11 cellular contexts compared by ENCODE assay signal in the genomic region with DNA sequence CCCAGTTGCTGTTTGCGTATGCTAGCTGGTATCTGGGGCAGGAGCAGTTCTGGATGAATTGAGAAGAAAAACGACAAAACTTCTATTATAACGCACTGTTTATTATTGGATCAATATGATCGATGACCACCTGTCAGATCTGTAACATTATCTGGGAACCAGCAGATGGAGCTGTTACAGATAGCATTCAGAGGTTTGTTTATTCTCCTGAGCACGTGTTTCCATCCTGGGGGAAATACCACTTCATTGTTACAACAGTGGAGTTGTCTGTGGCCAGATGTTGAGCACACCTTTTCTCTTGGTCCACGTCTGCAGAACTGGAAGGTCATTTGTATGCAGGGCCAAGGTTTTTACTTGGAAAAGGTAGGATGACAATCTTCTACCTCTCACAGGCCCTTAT. TPM values are rescaled to one million over a fixed set of nuclear protein-coding genes. Genes with fewer than 3 reads are reported as not detected.
A peak's percentile ranks its signal among the peaks of the same experiment; 100 is the strongest.
DNase-seq lines count a peak whose midpoint lies in the region; ATAC-seq, FAIRE-seq and TF ChIP-seq lines count a peak whose summit lies in the region.
"Had no signal": no experiment of that assay in that cellular context is flagged by ENCODE, and none has a peak within 500 bp of the region (broad histone marks: within the 10 kb centered on the region; RNA-seq: fewer than 3 reads in every experiment).

No MANE protein-coding gene starts in this region.

- H3K4me1 ChIP-seq in Caco-2 (no peaks in the 10 kb centered on the region), HEK293 (ENCODE audit: control insufficient read depth, insufficient read depth, low read length) (no peaks in the 10 kb centered on the region), Panc1 (ENCODE audit: control insufficient read depth, insufficient read depth, low read length) (no peaks in the 10 kb centered on the region), keratinocyte (ENCODE audit: control insufficient read depth, extremely low read depth, insufficient read depth, low read length) (no peaks in the 10 kb centered on the region)

- H3K9me3 ChIP-seq in Caco-2 (no peaks in the 10 kb centered on the region), HEK293 (ENCODE audit: control insufficient read depth, insufficient read depth, low read depth, low read length) (no peaks in the 10 kb centered on the region), Panc1 (ENCODE audit: control insufficient read depth, insufficient read depth, low read depth, low read length) (no peaks in the 10 kb centered on the region), keratinocyte (ENCODE audit: control insufficient read depth, low read depth, low read length) (no peaks in the 10 kb centered on the region)
- H3K9me3 ChIP-seq: ovary had no signal

- no peak overlapping the region for H2AFZ ChIP-seq in keratinocyte (ENCODE audit: control insufficient read depth, low read length)

- no peaks in the 10 kb centered on the region for H3K9me1 ChIP-seq in keratinocyte (ENCODE audit: control insufficient read depth, extremely low read depth, insufficient read depth, low read length)

- POLR2A ChIA-PET in Caco-2 (lab: Charles Lee) = no interaction called here
- POLR2A ChIA-PET in HEK293 (lab: Yijun Ruan, JAX) = no interaction called here
- POLR2A ChIA-PET in Panc1 (lab: Charles Lee) = no interaction called here
- POLR2A ChIA-PET in activated CD4-positive, alpha-beta memory T cell treated with anti-CD3 and anti-CD28 coated beads, Interleukin-2, amount 10 ng/mL, durations not matched to agents 7 days and 5 days (lab: Charles Lee) = interaction anchor here (1.4 kb wide), 1 partner anchor 42 kb away, joined by 7 read pairs; no protein-coding TSS in a partner anchor

- H3K9me3 Mint-ChIP-seq in Caco-2 (ENCODE audit: unreplicated experiment) (no peaks in the 10 kb centered on the region), mesothelial cell of epicardium (no peaks in the 10 kb centered on the region)
- H3K9me3 Mint-ChIP-seq in activated CD4-positive, alpha-beta memory T cell treated with anti-CD3 and anti-CD28 coated beads, Interleukin-2, amount 10 ng/mL, durations not matched to agents 7 days and 5 days = no peaks in the 10 kb centered on the region

- dilution Hi-C loops in keratinocyte (cut with MboI; ENCODE audit: extremely low pct_ligation_motif_present, low sequenced_read_pairs) = no loop called here

- H3K4me3 ChIP-seq in Caco-2 (ENCODE audit: low read depth, low read length) = no peak overlapping the region
- H3K4me3 ChIP-seq in HEK293 (ENCODE audit: low read depth, low read length) = no peak overlapping the region
- H3K4me3 ChIP-seq in Panc1 (ENCODE audit: low read depth in 2 of 2, low read length in 2 of 2) = no peak overlapping the region
- no peak overlapping the region for H3K4me3 ChIP-seq in keratinocyte (ENCODE audit: control insufficient read depth in 2 of 3, extremely low read depth in 1 of 3, insufficient read depth in 2 of 3, low read depth in 1 of 3, low read length in 3 of 3)
- H3K4me3 ChIP-seq: ovary had no signal

- intact Hi-C loops in Caco-2 (cut with micrococcal nuclease; ENCODE audit: unreplicated experiment) = loop anchor here (1.0 to 2.0 kb wide), 2 partner anchors 42 to 85 kb away; no protein-coding TSS in a partner anchor
- intact Hi-C loops in Panc1 (cut with micrococcal nuclease; ENCODE audit: unreplicated experiment) = no loop called here

- peaks cover 4% of the 10 kb centered on the region; the same call in 1 of the 2 replicates for H3K27me3 ChIP-seq in Caco-2 (replicated peaks; ENCODE audit: control insufficient read depth, insufficient read depth, low read length)
- H3K27me3 ChIP-seq in Panc1 (ENCODE audit: control insufficient read depth, insufficient read depth, low read length) = peaks cover 2% of the 10 kb centered on the region
- H3K27me3 ChIP-seq in keratinocyte (ENCODE audit: control insufficient read depth, extremely low read depth, insufficient read depth, low read length) = peaks cover 13% of the 10 kb centered on the region
- H3K27me3 ChIP-seq: ovary had no signal

- H3K27ac ChIP-seq in HEK293 (ENCODE audit: extremely low read depth, low read depth, low read length) = no peak overlapping the region
- no peak overlapping the region for H3K27ac ChIP-seq in Panc1 (ENCODE audit: low read length)
- H3K27ac ChIP-seq in keratinocyte (ENCODE audit: control insufficient read depth, insufficient read depth, low read length) = no peak overlapping the region
- H3K27ac ChIP-seq: ovary had no signal

- H3K4me2 ChIP-seq in keratinocyte (ENCODE audit: control insufficient read depth, extremely low read depth, insufficient read depth, low read depth, low read length) = no peak overlapping the region

- H3K27ac Mint-ChIP-seq in Caco-2 (ENCODE audit: unreplicated experiment) = no peak overlapping the region
- H3K27ac Mint-ChIP-seq in activated CD4-positive, alpha-beta memory T cell treated with anti-CD3 and anti-CD28 coated beads, Interleukin-2, amount 10 ng/mL, durations not matched to agents 7 days and 5 days = no peak overlapping the region
- H3K27ac Mint-ChIP-seq in mesothelial cell of epicardium = no peak overlapping the region

- no peak overlapping the region for H3K4me3 Mint-ChIP-seq in Caco-2 (ENCODE audit: unreplicated experiment)
- H3K4me3 Mint-ChIP-seq in activated CD4-positive, alpha-beta memory T cell treated with anti-CD3 and anti-CD28 coated beads, Interleukin-2, amount 10 ng/mL, durations not matched to agents 7 days and 5 days = no peak overlapping the region
- no peak overlapping the region for H3K4me3 Mint-ChIP-seq in mesothelial cell of epicardium

- H4K20me1 ChIP-seq in keratinocyte (ENCODE audit: control insufficient read depth, extremely low read depth, insufficient read depth, low read length) = no peaks in the 10 kb centered on the region

- no peaks in the 10 kb centered on the region for H3K36me3 ChIP-seq in Caco-2 (ENCODE audit: control insufficient read depth, insufficient read depth, low read length)
- H3K36me3 ChIP-seq in HEK293 (ENCODE audit: control insufficient read depth in 2 of 2, insufficient read depth in 1 of 2, low read length in 2 of 2) = no peaks in the 10 kb centered on the region
- no peaks in the 10 kb centered on the region for H3K36me3 ChIP-seq in Panc1 (ENCODE audit: control insufficient read depth, insufficient read depth, low read length)
- no peaks in the 10 kb centered on the region for H3K36me3 ChIP-seq in keratinocyte (ENCODE audit: control insufficient read depth in 2 of 2, extremely low read depth in 1 of 2, insufficient read depth in 2 of 2, low read length in 2 of 2)
- H3K36me3 ChIP-seq: ovary had no signal

- ATAC-seq in Panc1 (no peak), GM21723 (IDR thresholded peaks at IDR 0.05; ENCODE audit: unreplicated experiment) (no peak)

- no peaks in the 10 kb centered on the region for H3K36me3 Mint-ChIP-seq in Caco-2 (ENCODE audit: insufficient read depth, unreplicated experiment)
- H3K36me3 Mint-ChIP-seq in activated CD4-positive, alpha-beta memory T cell treated with anti-CD3 and anti-CD28 coated beads, Interleukin-2, amount 10 ng/mL, durations not matched to agents 7 days and 5 days (ENCODE audit: low read depth) = no peaks in the 10 kb centered on the region
- no peaks in the 10 kb centered on the region for H3K36me3 Mint-ChIP-seq in mesothelial cell of epicardium

- H3K4me1 Mint-ChIP-seq in Caco-2 (ENCODE audit: low read depth, unreplicated experiment) = no peaks in the 10 kb centered on the region
- H3K4me1 Mint-ChIP-seq in activated CD4-positive, alpha-beta memory T cell treated with anti-CD3 and anti-CD28 coated beads, Interleukin-2, amount 10 ng/mL, durations not matched to agents 7 days and 5 days = peaks cover 3% of the 10 kb centered on the region
- no peaks in the 10 kb centered on the region for H3K4me1 Mint-ChIP-seq in mesothelial cell of epicardium

- peak; percentile 50 to 61 for TF ChIP-seq CTCF in Caco-2 (IDR thresholded peaks at IDR 0.05; ENCODE audit: insufficient read depth in 1 of 2, low read depth in 1 of 2, low read length in 1 of 2, severe bottlenecking in 1 of 2, unreplicated experiment in 1 of 2)
- no peak for TF ChIP-seq CTCF in HEK293 (tag by site-specific recombination; IDR thresholded peaks at IDR 0.05)
- peak; percentile 52 for TF ChIP-seq CTCF in Panc1 (IDR thresholded peaks at IDR 0.05)
- peak; percentile 17 to 44 (median 30) for TF ChIP-seq CTCF in keratinocyte (optimal IDR thresholded peaks at IDR 0.05 in 1 of 3, IDR thresholded peaks at IDR 0.05 in 1 of 3, conservative IDR thresholded peaks at IDR 0.05 in 1 of 3; ENCODE audit: extremely low read depth in 1 of 3, insufficient read depth in 2 of 3, low read length in 3 of 3)
- no peak for TF ChIP-seq CTCF in mesothelial cell of epicardium (IDR thresholded peaks at IDR 0.05; ENCODE audit: unreplicated experiment)

- H3K79me2 ChIP-seq in keratinocyte (ENCODE audit: control insufficient read depth, insufficient read depth, low read length) = no peaks in the 10 kb centered on the region

- FAIRE-seq in keratinocyte (lab: Jason Lieb, UNC) = no peak
- FAIRE-seq: G401.6 had no signal

- DNase-seq in Caco-2 = peak in 1 of 2 experiments; percentile 24
- no peak for DNase-seq in Panc1 (ENCODE audit: low read depth, low spot score)
- no peak for DNase-seq in keratinocyte (ENCODE audit: low read depth, low spot score)
- DNase-seq in activated CD4-positive, alpha-beta memory T cell treated with anti-CD3 and anti-CD28 coated beads, Interleukin-2, amount 10 ng/mL, durations not matched to agents 7 days and 5 days = no peak
- no peak for DNase-seq in mesothelial cell of epicardium (ENCODE audit: low spot score in 2 of 2, unreplicated experiment in 2 of 2)
- no peak for DNase-seq in NCI-H2107 (lab: John Stamatoyannopoulos, UW)
- DNase-seq: NCI-H1048, ovary had no signal

- in situ Hi-C loops in Panc1 (cut with HindIII; ENCODE audit: low pct_unique_long_range_greater_than_20kb, low sequenced_read_pairs) = no loop called here

- H3K27me3 Mint-ChIP-seq in Caco-2 (ENCODE audit: insufficient read depth, unreplicated experiment) (peaks cover 16% of the 10 kb centered on the region), mesothelial cell of epicardium (ENCODE audit: low read depth) (peaks cover 93% of the 10 kb centered on the region)
- peaks cover 64% of the 10 kb centered on the region for H3K27me3 Mint-ChIP-seq in activated CD4-positive, alpha-beta memory T cell treated with anti-CD3 and anti-CD28 coated beads, Interleukin-2, amount 10 ng/mL, durations not matched to agents 7 days and 5 days

- BruUV-seq in Caco-2 (replicated peaks; lab: Mats Ljungman, UMichigan) (no TSS peak), Panc1 (replicated peaks; lab: Mats Ljungman, UMichigan) (no TSS peak)

- no peak overlapping the region for H3K9ac ChIP-seq in keratinocyte (ENCODE audit: control insufficient read depth, extremely low read depth, insufficient read depth, low read length)

- CTCF ChIA-PET in Caco-2 (lab: Charles Lee) = interaction anchor here (0.7 to 1.6 kb wide), 7 partner anchors 9 to 692 kb away, joined by 3 to 16 read pairs (median 3); no protein-coding TSS in a partner anchor
- CTCF ChIA-PET in HEK293 (lab: Yijun Ruan, JAX) = interaction anchor here (0.7 to 3.0 kb wide), 16 partner anchors 9 to 472 kb away, joined by 3 to 32 read pairs (median 4); no protein-coding TSS in a partner anchor
- CTCF ChIA-PET in Panc1 (lab: Charles Lee) = interaction anchor here (0.6 kb wide), 1 partner anchor 629 kb away, joined by 4 read pairs; no protein-coding TSS in a partner anchor
- CTCF ChIA-PET in activated CD4-positive, alpha-beta memory T cell treated with anti-CD3 and anti-CD28 coated beads, Interleukin-2, amount 10 ng/mL, durations not matched to agents 7 days and 5 days (lab: Charles Lee) = interaction anchor here (0.9 to 2.2 kb wide), 8 partner anchors 11 to 295 kb away, joined by 3 to 32 read pairs (median 4); no protein-coding TSS in a partner anchor

RNA-seq across cellular contexts. Expression of a gene that starts 16.0 kb away (rescaled TPM):
- total RNA-seq in Caco-2 (2022) (not detected in 2 replicates), Panc1 (2021; ENCODE audit: unreplicated experiment) (not detected), mesothelial cell of epicardium (not detected in 3 replicates)
- not detected for polyA plus RNA-seq in Panc1 (2012; ENCODE audit: insufficient read length)
- polyA plus RNA-seq in keratinocyte = not detected in 3 replicates
- not detected for polyA plus RNA-seq in keratinocyte (2011; ENCODE audit: low read depth)
- polyA plus RNA-seq in keratinocyte (2011; cell fraction: cytosol; rRNA removed) = not detected in 2 replicates
- polyA plus RNA-seq in keratinocyte (2011; cell fraction: nucleus; rRNA removed) = not detected in 2 replicates
- not detected in 2 replicates for polyA plus RNA-seq in keratinocyte (2012; ENCODE audit: low replicate concordance)
- polyA minus RNA-seq in keratinocyte = not detected in 3 replicates
- not detected for polyA minus RNA-seq in keratinocyte (2011; cell fraction: cytosol; rRNA and poly(A)+ RNA removed)
- polyA minus RNA-seq in keratinocyte (2011; cell fraction: nucleus; rRNA and poly(A)+ RNA removed) = not detected in 2 replicates
- not detected for total RNA-seq in activated CD4-positive, alpha-beta memory T cell treated with anti-CD3 and anti-CD28 coated beads, Interleukin-2, amount 10 ng/mL, durations not matched to agents 7 days and 5 days
- total RNA-seq: ovary had no signal
- polyA plus RNA-seq: ovary had no signal

Comparison
In these comparisons a context has a peak if more than half of its experiments do, and no peak if none do; other contexts are left out.
1. CTCF ChIP-seq: peak in Caco-2 (2 of 2), Panc1 (single experiment) and keratinocyte (3 of 3); none in HEK293 (single experiment) and mesothelial cell of epicardium (single experiment).